13 cellular contexts compared by ENCODE assay signal in genomic region chr16:66519974-66520373, GRCh38. TPM values are rescaled to one million over a fixed set of nuclear protein-coding genes. Genes with fewer than 3 reads are reported as not detected.
DNase-seq lines count a peak whose midpoint lies in the region; ATAC-seq and TF ChIP-seq lines count a peak whose summit lies in the region.
"Had no signal": no experiment of that assay in that cellular context is flagged by ENCODE, and none has a peak within 500 bp of the region (broad histone marks: within the 10 kb centered on the region; RNA-seq: fewer than 3 reads in every experiment).

No MANE protein-coding gene starts in this region.

- H3K27ac ChIP-seq in RWPE1 (peak overlapping the region; percentile 11; the same call in 1 of the 2 replicates), endodermal cell (ENCODE audit: low read depth, low read length) (no peak overlapping the region), sigmoid colon (peak overlapping the region; percentile 47 to 88 (median 60))

- H3K36me3 Mint-ChIP-seq in Calu3 (ENCODE audit: insufficient read depth, unreplicated experiment) (peaks cover 68% of the 10 kb centered on the region), endodermal cell (ENCODE audit: low read depth) (peaks cover 7% of the 10 kb centered on the region)

- H3K9me3 Mint-ChIP-seq in Calu3 (ENCODE audit: low read depth, unreplicated experiment) (no peaks in the 10 kb centered on the region), endodermal cell (no peaks in the 10 kb centered on the region)

- H3K4me3 Mint-ChIP-seq in Calu3 (ENCODE audit: low read depth, unreplicated experiment) (no peak overlapping the region), endodermal cell (no peak overlapping the region)

- H3K9ac ChIP-seq in endodermal cell (ENCODE audit: extremely low read depth, low read length, poor library complexity, severe bottlenecking): no peak overlapping the region

- DNase-seq in Calu3 (no peak), RWPE1 (ENCODE audit: low spot score) (no peak), endodermal cell (peak; percentile 35), sigmoid colon (no peak), SIG-M5 treated with dmso at 0.1 percent for 504 hours (lab: John Stamatoyannopoulos, UW; ENCODE audit: unreplicated experiment) (no peak), amygdala (lab: John Stamatoyannopoulos, UW) (no peak), cerebellar cortex (ENCODE audit: low spot score) (no peak), sciatic nerve (ENCODE audit: low spot score) (no peak)
- DNase-seq: activated CD8-positive, alpha-beta memory T cell treated with anti-CD3 and anti-CD28 coated beads, Interleukin-2, amount 50 U/mL, for 4 hours; DMS79; MG63; NCI-H524 treated with DMSO at 0.1 percent for 48 hours had no signal

- no peak for ATAC-seq in sciatic nerve

- intact Hi-C loops in Calu3 (cut with micrococcal nuclease; ENCODE audit: unreplicated experiment): no loop called here
- intact Hi-C loops in sigmoid colon (cut with DNase I): no loop called here
- intact Hi-C loops in sciatic nerve (cut with DNase I): no loop called here

- no peak for TF ChIP-seq POLR2A in sigmoid colon (IDR thresholded peaks at IDR 0.05)

- no peaks in the 10 kb centered on the region for H3K36me3 ChIP-seq in endodermal cell (ENCODE audit: control insufficient read depth, insufficient read depth, low read length)
- H3K36me3 ChIP-seq in sigmoid colon: peaks cover 0 to 15% (median 6%) of the 10 kb centered on the region in 4 donors
- H3K36me3 ChIP-seq: MG63 had no signal

- POLR2A ChIA-PET in RWPE1 (lab: Yijun Ruan, JAX; ENCODE audit: low non-redundant PET): no interaction called here

- TF ChIP-seq EP300 in sigmoid colon (IDR thresholded peaks at IDR 0.05): no peak

- WGBS in endodermal cell (ENCODE audit: insufficient coverage in 1 of 2, insufficient read length in 1 of 2), 2 experiments: 92 to 93% methylated on average over 5 to 6 of the region's 6 CpGs
- WGBS in sigmoid colon, 2 donors: 92 to 96% methylated on average over 6 of the region's 6 CpGs

- H3K27ac Mint-ChIP-seq in Calu3 (ENCODE audit: unreplicated experiment) (peak overlapping the region; percentile 96), endodermal cell (no peak overlapping the region)

- TF ChIP-seq CTCF in Calu3 (IDR thresholded peaks at IDR 0.05; ENCODE audit: unreplicated experiment): no peak
- TF ChIP-seq CTCF in RWPE1 (conservative IDR thresholded peaks at IDR 0.05; ENCODE audit: low read depth): no peak
- no peak for TF ChIP-seq CTCF in endodermal cell (conservative IDR thresholded peaks at IDR 0.05)
- no peak for TF ChIP-seq CTCF in sigmoid colon (IDR thresholded peaks at IDR 0.05)

- H3K9me3 ChIP-seq in endodermal cell (ENCODE audit: control insufficient read depth, low read length): no peaks in the 10 kb centered on the region
- no peaks in the 10 kb centered on the region for H3K9me3 ChIP-seq in sigmoid colon
- H3K9me3 ChIP-seq: MG63 had no signal

- H3K27me3 ChIP-seq in endodermal cell (ENCODE audit: control insufficient read depth, insufficient read depth, low read length, poor library complexity, severe bottlenecking) (no peaks in the 10 kb centered on the region), sigmoid colon (no peaks in the 10 kb centered on the region)
- H3K27me3 ChIP-seq: MG63 had no signal

- H3K4me1 Mint-ChIP-seq in Calu3 (ENCODE audit: low read depth, unreplicated experiment): peaks cover 66% of the 10 kb centered on the region
- H3K4me1 Mint-ChIP-seq in endodermal cell: peaks cover 23% of the 10 kb centered on the region

- no peaks in the 10 kb centered on the region for H3K4me1 ChIP-seq in endodermal cell (ENCODE audit: control insufficient read depth, insufficient read depth, low read length)
- H3K4me1 ChIP-seq in sigmoid colon: peaks cover 0 to 58% (median 40%) of the 10 kb centered on the region in 4 donors

- CTCF ChIA-PET in Calu3 (lab: Charles Lee) (no interaction called here), RWPE1 (lab: Yijun Ruan, JAX) (no interaction called here)

- H3K27me3 Mint-ChIP-seq in Calu3 (ENCODE audit: unreplicated experiment) (no peaks in the 10 kb centered on the region), endodermal cell (ENCODE audit: insufficient read depth) (no peaks in the 10 kb centered on the region)

- H3K4me3 ChIP-seq in endodermal cell (ENCODE audit: low read length) (no peak overlapping the region), sigmoid colon (no peak overlapping the region)
- H3K4me3 ChIP-seq: MG63 had no signal

- BruUV-seq in Calu3 (replicated peaks; lab: Mats Ljungman, UMichigan): no TSS peak

RNA-seq across cellular contexts. Expression of gene TK2, which starts 29.9 kb away (rescaled TPM):
- total RNA-seq in Calu3 (2022) (53.2 and 56.6 TPM in 2 replicates), endodermal cell (10 to 100 TPM in 1 of 2 donors, 1 to 10 TPM in 1; 7.9 to 11.5 TPM), sigmoid colon (10 to 100 TPM; 17.6 to 32.7 (median 22.2) TPM), sciatic nerve (44.2 TPM)
- polyA plus RNA-seq in endodermal cell (2013, experiment 1 of 2): 11.3 TPM
- 10.2 TPM for polyA plus RNA-seq in endodermal cell (2013, experiment 2 of 2)
- polyA plus RNA-seq in sigmoid colon: 10 to 100 TPM in 2 of 3 donors, 1 to 10 TPM in 1; 9.6 to 15.0 (median 11.6) TPM

RNA-seq across cellular contexts. Expression of gene CKLF, which starts 32.4 kb away (rescaled TPM):
- total RNA-seq in Calu3 (2022) (217 and 293 TPM in 2 replicates), endodermal cell (10 to 100 TPM; 22.5 to 40.7 TPM), sigmoid colon (10 to 100 TPM; 24.1 to 53.6 (median 37.3) TPM), sciatic nerve (36.9 TPM)
- polyA plus RNA-seq in endodermal cell (2013, experiment 1 of 2): 38.0 TPM
- polyA plus RNA-seq in endodermal cell (2013, experiment 2 of 2): 36.9 TPM
- 10 to 100 TPM; 40.2 to 57.4 (median 48.6) TPM for polyA plus RNA-seq in sigmoid colon

RNA-seq across cellular contexts. Expression of gene CMTM1, which starts 46.3 kb away (rescaled TPM):
- total RNA-seq in Calu3 (2022): 48.4 and 72.1 TPM in 2 replicates
- 1 to 10 TPM; 3.8 to 5.3 TPM for total RNA-seq in endodermal cell
- polyA plus RNA-seq in endodermal cell (2013, experiment 1 of 2): 4.9 TPM
- polyA plus RNA-seq in endodermal cell (2013, experiment 2 of 2): 3.4 TPM
- 1 to 10 TPM in 3 of 4 donors, under 1 TPM in 1; 0.71 to 3.0 (median 1.6) TPM for total RNA-seq in sigmoid colon
- under 1 TPM in 1 of 3 donors, not detected in 2; 0.85 TPM for polyA plus RNA-seq in sigmoid colon
- 6.2 TPM for total RNA-seq in sciatic nerve

RNA-seq across cellular contexts. Expression of gene CMTM2, which starts 59.3 kb away (rescaled TPM):
- total RNA-seq in Calu3 (2022): 0.92 and 0.95 TPM in 2 replicates
- not detected for total RNA-seq in endodermal cell
- not detected for polyA plus RNA-seq in endodermal cell (2013, experiment 1 of 2)
- polyA plus RNA-seq in endodermal cell (2013, experiment 2 of 2): not detected
- total RNA-seq in sigmoid colon: under 1 TPM in 1 of 4 donors, not detected in 3; 0.33 TPM
- not detected for polyA plus RNA-seq in sigmoid colon
- total RNA-seq in sciatic nerve: 1.5 TPM
- total RNA-seq: myocyte had no signal
